9 cellular contexts compared by ENCODE assay signal in genomic region chr4:15882675-15883086, GRCh38. TPM values are rescaled to one million over a fixed set of nuclear protein-coding genes. Genes with fewer than 3 reads are reported as not detected.
DNase-seq lines count a peak whose midpoint lies in the region; ATAC-seq, FAIRE-seq and TF ChIP-seq lines count a peak whose summit lies in the region.
"Had no signal": no experiment of that assay in that cellular context is flagged by ENCODE, and none has a peak within 500 bp of the region (broad histone marks: within the 10 kb centered on the region; RNA-seq: fewer than 3 reads in every experiment).

No MANE protein-coding gene starts in this region.

- no peak overlapping the region for H3K27ac Mint-ChIP-seq in activated T-helper 17 cell treated with anti-CD3 and anti-CD28 coated beads, Interleukin-2, amount 50 U/mL, for 72 hours

- FAIRE-seq in HTR-8/SVneo (lab: Jason Lieb, UNC) = peak; percentile 85
- FAIRE-seq: frontal cortex had no signal

- no peak overlapping the region for H3K4me3 Mint-ChIP-seq in activated T-helper 17 cell treated with anti-CD3 and anti-CD28 coated beads, Interleukin-2, amount 50 U/mL, for 72 hours

- DNase-seq in GDM1 (lab: John Stamatoyannopoulos, UW) (peak; percentile 55), HTR-8/SVneo (ENCODE audit: insufficient read length, low spot score) (peak; percentile 47), OCI-LY7 (ENCODE audit: low spot score) (peak; percentile 87), glomerular endothelial cell (ENCODE audit: extremely low read depth, low read depth, low spot score) (peak; percentile 42), ovary (peak; percentile 14 to 40 (median 29)), cerebellar nuclear complex (lab: John Stamatoyannopoulos, UW) (no peak)

- no peaks in the 10 kb centered on the region for H3K9me3 ChIP-seq in OCI-LY7 (ENCODE audit: low read length)
- no peaks in the 10 kb centered on the region for H3K9me3 ChIP-seq in ovary

- no peaks in the 10 kb centered on the region for H3K27me3 ChIP-seq in ovary

- H3K4me3 ChIP-seq in OCI-LY7 (ENCODE audit: low read depth, low read length, poor library complexity, severe bottlenecking) = no peak overlapping the region
- H3K4me3 ChIP-seq in ovary = no peak overlapping the region

- H3K79me2 ChIP-seq in OCI-LY7 (ENCODE audit: insufficient read depth, low read depth, low read length) = no peaks in the 10 kb centered on the region

- no TSS peak for BruUV-seq in OCI-LY7 (replicated peaks; lab: Mats Ljungman, UMichigan)

- H3K36me3 Mint-ChIP-seq in activated T-helper 17 cell treated with anti-CD3 and anti-CD28 coated beads, Interleukin-2, amount 50 U/mL, for 72 hours (ENCODE audit: low read depth) = no peaks in the 10 kb centered on the region

- POLR2A ChIA-PET in OCI-LY7 (lab: Charles Lee) = interaction anchor here (0.9 kb wide), 1 partner anchor 9 kb away, joined by 3 read pairs; no protein-coding TSS in a partner anchor

- ATAC-seq in GM21529 (IDR thresholded peaks at IDR 0.05; ENCODE audit: unreplicated experiment) = peak; percentile 95
- ATAC-seq in activated T-helper 17 cell treated with anti-CD3 and anti-CD28 coated beads, Interleukin-2, amount 50 U/mL, for 72 hours (replicated peaks) = peak; percentile 66

- H3K4me1 ChIP-seq in OCI-LY7 (ENCODE audit: insufficient read depth, low read length, poor library complexity, severe bottlenecking) (peaks cover 3% of the 10 kb centered on the region), ovary (ENCODE audit: insufficient read depth) (no peaks in the 10 kb centered on the region)

- H3K9me2 ChIP-seq in OCI-LY7 (ENCODE audit: insufficient read depth, low read length) = no peaks in the 10 kb centered on the region

- peaks cover 9% of the 10 kb centered on the region for H3K27me3 Mint-ChIP-seq in activated T-helper 17 cell treated with anti-CD3 and anti-CD28 coated beads, Interleukin-2, amount 50 U/mL, for 72 hours

- H2AFZ ChIP-seq in OCI-LY7 (ENCODE audit: low read length) = no peak overlapping the region

- WGBS in ovary, 3 donors = 83 to 96% (median 90%) methylated on average over 1 of the region's 1 CpG

- H4K20me1 ChIP-seq in OCI-LY7 (ENCODE audit: insufficient read depth, low read length) = no peaks in the 10 kb centered on the region

- H3K4me1 Mint-ChIP-seq in activated T-helper 17 cell treated with anti-CD3 and anti-CD28 coated beads, Interleukin-2, amount 50 U/mL, for 72 hours = no peaks in the 10 kb centered on the region

- TF ChIP-seq CTCF in OCI-LY7 (conservative IDR thresholded peaks at IDR 0.05; ENCODE audit: low read length) = peak; percentile 94
- TF ChIP-seq CTCF in ovary (IDR thresholded peaks at IDR 0.05) = peak; percentile 49 to 72 (median 49)

- H3K36me3 ChIP-seq in OCI-LY7 (ENCODE audit: insufficient read depth, low read length) (no peaks in the 10 kb centered on the region), ovary (no peaks in the 10 kb centered on the region)

- intact Hi-C loops in OCI-LY7 (cut with micrococcal nuclease; ENCODE audit: unreplicated experiment) (loop anchor here (1.0 to 5.0 kb wide), 5 partner anchors 74 to 380 kb away; no protein-coding TSS in a partner anchor), ovary (cut with DNase I) (no loop called here)

- TF ChIP-seq EP300 in ovary (IDR thresholded peaks at IDR 0.05) = no peak

- TF ChIP-seq POLR2A in ovary (IDR thresholded peaks at IDR 0.05) = no peak

- H3K4me2 ChIP-seq in OCI-LY7 (ENCODE audit: low read length) = no peak overlapping the region

- H3K27ac ChIP-seq in OCI-LY7 (ENCODE audit: low read depth, low read length, poor library complexity, severe bottlenecking) (no peak overlapping the region), ovary (no peak overlapping the region)

- peaks cover 5% of the 10 kb centered on the region for H3K9me3 Mint-ChIP-seq in activated T-helper 17 cell treated with anti-CD3 and anti-CD28 coated beads, Interleukin-2, amount 50 U/mL, for 72 hours

- CTCF ChIA-PET in OCI-LY7 (lab: Charles Lee; ENCODE audit: unreplicated experiment) = interaction anchor here (0.7 to 1.5 kb wide), 4 partner anchors 15 to 145 kb away, joined by 3 to 4 read pairs (median 3); no protein-coding TSS in a partner anchor

RNA-seq across cellular contexts. Expression of gene FGFBP1, which starts 55.9 kb away (rescaled TPM):
- total RNA-seq in OCI-LY7 (2014; rRNA removed; shearing (Covaris generic)) = not detected in 2 replicates
- total RNA-seq in OCI-LY7 (2022) (not detected in 2 replicates), glomerular endothelial cell (not detected in 2 replicates), ovary (1 to 10 TPM in 1 of 7 donors, under 1 TPM in 1, not detected in 5; 0.36 to 1.4 TPM)
- not detected for total RNA-seq in activated T-helper 17 cell treated with anti-CD3 and anti-CD28 coated beads, Interleukin-2, amount 50 U/mL, for 72 hours
- not detected for polyA plus RNA-seq in ovary
- total RNA-seq: frontal cortex had no signal

Comparison
In these comparisons a context has a peak if more than half of its experiments do, and no peak if none do; other contexts are left out.
1. DNase-seq: peak in GDM1 (single experiment), HTR-8/SVneo (single experiment), OCI-LY7 (single experiment), glomerular endothelial cell (single experiment) and ovary (5 of 5); none in cerebellar nuclear complex (0 of 2).